ENCODE assay signal across 29 cellular contexts in genomic region chr6:105300090-105300489, GRCh38.
"Had no signal": no experiment of that assay in that cellular context is flagged by ENCODE, and none has a peak within 500 bp of the region (broad histone marks: within the 10 kb centered on the region; RNA-seq: fewer than 3 reads in every experiment).

No MANE protein-coding gene starts in this region.

- H3K4me1 ChIP-seq: breast epithelium, gastroesophageal sphincter, pancreas, upper lobe of right lung had no signal

- H3K36me3 ChIP-seq: breast epithelium, pancreas, prostate gland had no signal

- H3K27ac Mint-ChIP-seq: activated naive CD4-positive, alpha-beta T cell treated with anti-CD3 and anti-CD28 coated beads, Interleukin-2, amount 10 ng/mL, durations not matched to agents 7 days and 5 days; activated naive CD8-positive, alpha-beta T cell treated with anti-CD3 and anti-CD28 coated beads, Interleukin-2, amount 10 ng/mL, durations not matched to agents 7 days and 5 days; dendritic cell treated with granulocyte-macrophage colony-stimulating factor and Interleukin-4, amounts not matched to agents 40 ng/mL and 50 ng/mL, for 4 days; endodermal cell; mesothelial cell of epicardium; naive thymus-derived CD8-positive, alpha-beta T cell; stimulated activated memory B cell treated with anti-CD40 and anti-IgM and Interleukin-4, amounts not matched to agents 10 μg/mL and 1 μg/mL and 100 μg/mL, for 72 hours; stimulated activated naive CD8-positive, alpha-beta T cell treated with anti-CD3 and anti-CD28 coated beads, Interleukin-15, amount 100 ng/mL, for 72 hours; T-helper 2 cell treated with Interferon-gamma antibody and Interleukin-4, amounts not matched to agents 5 μg/mL and 100 μg/mL, for 36 hours had no signal

- H3K4me3 Mint-ChIP-seq: activated naive CD4-positive, alpha-beta T cell treated with anti-CD3 and anti-CD28 coated beads, Interleukin-2, amount 10 ng/mL, durations not matched to agents 7 days and 5 days; activated naive CD8-positive, alpha-beta T cell treated with anti-CD3 and anti-CD28 coated beads, Interleukin-2, amount 10 ng/mL, durations not matched to agents 7 days and 5 days; central memory CD8-positive, alpha-beta T cell; dendritic cell treated with granulocyte-macrophage colony-stimulating factor and Interleukin-4, amounts not matched to agents 40 ng/mL and 50 ng/mL, for 4 days; endodermal cell; mesothelial cell of epicardium; naive thymus-derived CD8-positive, alpha-beta T cell; neural crest cell; stimulated activated memory B cell treated with anti-CD40 and anti-IgM and Interleukin-4, amounts not matched to agents 10 μg/mL and 1 μg/mL and 100 μg/mL, for 72 hours; stimulated activated naive CD8-positive, alpha-beta T cell treated with anti-CD3 and anti-CD28 coated beads, Interleukin-15, amount 100 ng/mL, for 72 hours; T-helper 2 cell treated with Interferon-gamma antibody and Interleukin-4, amounts not matched to agents 5 μg/mL and 100 μg/mL, for 36 hours had no signal

- DNase-seq: activated CD4-positive, alpha-beta T cell treated with anti-CD3 and anti-CD28 coated beads for 48 hours; activated CD4-positive, alpha-beta T cell treated with anti-CD3 and anti-CD28 coated beads, Interleukin-2, amount 50 U/mL, for 48 hours; activated CD8-positive, alpha-beta memory T cell treated with anti-CD3 and anti-CD28 coated beads for 24 hours; activated effector memory CD4-positive, alpha-beta T cell treated with Interleukin-2 at 50 U/mL for 16 hours; activated naive CD4-positive, alpha-beta T cell treated with anti-CD3 and anti-CD28 coated beads, Interleukin-2, amount 10 ng/mL, durations not matched to agents 7 days and 5 days; activated naive CD8-positive, alpha-beta T cell treated with anti-CD3 and anti-CD28 coated beads, Interleukin-2, amount 10 ng/mL, durations not matched to agents 7 days and 5 days; endodermal cell; hippocampal formation; naive thymus-derived CD8-positive, alpha-beta T cell; nucleus accumbens; pancreas; sigmoid colon; stimulated activated CD4-positive, alpha-beta T cell treated with anti-CD3 and anti-CD28 coated beads, Interleukin-1b, Interleukin-23, amount 100 ng/mL, for 48 hours; stimulated activated CD4-positive, alpha-beta T cell treated with anti-CD3 and anti-CD28 coated beads, Interleukin-4, amount 100 ng/mL, for 4 hours; stimulated activated CD8-positive, alpha-beta memory T cell treated with anti-CD3 and anti-CD28 coated beads, Interleukin-4, amount 100 ng/mL, for 48 hours; stimulated activated naive CD8-positive, alpha-beta T cell treated with anti-CD3 and anti-CD28 coated beads, Interleukin-15, amount 100 ng/mL, for 72 hours; substantia nigra; T-helper 1 cell; upper lobe of right lung had no signal

- FAIRE-seq: pancreas had no signal

- H3K9me3 ChIP-seq: breast epithelium, gastroesophageal sphincter, pancreas, prostate gland, sigmoid colon, upper lobe of right lung had no signal

- H3K9me3 Mint-ChIP-seq: activated naive CD4-positive, alpha-beta T cell treated with anti-CD3 and anti-CD28 coated beads, Interleukin-2, amount 10 ng/mL, durations not matched to agents 7 days and 5 days; activated naive CD8-positive, alpha-beta T cell treated with anti-CD3 and anti-CD28 coated beads, Interleukin-2, amount 10 ng/mL, durations not matched to agents 7 days and 5 days; central memory CD8-positive, alpha-beta T cell; dendritic cell treated with granulocyte-macrophage colony-stimulating factor and Interleukin-4, amounts not matched to agents 40 ng/mL and 50 ng/mL, for 4 days; endodermal cell; naive thymus-derived CD8-positive, alpha-beta T cell; neural crest cell; stimulated activated naive CD8-positive, alpha-beta T cell treated with anti-CD3 and anti-CD28 coated beads, Interleukin-15, amount 100 ng/mL, for 72 hours; T-helper 2 cell treated with Interferon-gamma antibody and Interleukin-4, amounts not matched to agents 5 μg/mL and 100 μg/mL, for 36 hours had no signal

- H3K4me3 ChIP-seq: breast epithelium, gastroesophageal sphincter, pancreas, prostate gland, sigmoid colon, smooth muscle cell, upper lobe of right lung had no signal

- H3K27me3 Mint-ChIP-seq: activated naive CD4-positive, alpha-beta T cell treated with anti-CD3 and anti-CD28 coated beads, Interleukin-2, amount 10 ng/mL, durations not matched to agents 7 days and 5 days; activated naive CD8-positive, alpha-beta T cell treated with anti-CD3 and anti-CD28 coated beads, Interleukin-2, amount 10 ng/mL, durations not matched to agents 7 days and 5 days; central memory CD8-positive, alpha-beta T cell; dendritic cell treated with granulocyte-macrophage colony-stimulating factor and Interleukin-4, amounts not matched to agents 40 ng/mL and 50 ng/mL, for 4 days; naive thymus-derived CD8-positive, alpha-beta T cell; stimulated activated memory B cell treated with anti-CD40 and anti-IgM and Interleukin-4, amounts not matched to agents 10 μg/mL and 1 μg/mL and 100 μg/mL, for 72 hours; stimulated activated naive CD8-positive, alpha-beta T cell treated with anti-CD3 and anti-CD28 coated beads, Interleukin-15, amount 100 ng/mL, for 72 hours had no signal

- H3K4me2 ChIP-seq: smooth muscle cell had no signal

- H3K27me3 ChIP-seq: breast epithelium, gastroesophageal sphincter, pancreas, sigmoid colon, upper lobe of right lung had no signal

- H3K27ac ChIP-seq: breast epithelium, gastroesophageal sphincter, pancreas, prostate gland, upper lobe of right lung had no signal

- H3K4me1 Mint-ChIP-seq: activated naive CD4-positive, alpha-beta T cell treated with anti-CD3 and anti-CD28 coated beads, Interleukin-2, amount 10 ng/mL, durations not matched to agents 7 days and 5 days; neural crest cell; stimulated activated memory B cell treated with anti-CD40 and anti-IgM and Interleukin-4, amounts not matched to agents 10 μg/mL and 1 μg/mL and 100 μg/mL, for 72 hours; stimulated activated naive CD8-positive, alpha-beta T cell treated with anti-CD3 and anti-CD28 coated beads, Interleukin-15, amount 100 ng/mL, for 72 hours had no signal
